Comparison of ENCODE assay signal across 8 cellular contexts in genomic region chr16:80938035-80938927, GRCh38.
DNase-seq lines count a peak whose midpoint lies in the region; TF ChIP-seq lines count a peak whose summit lies in the region.

No MANE protein-coding gene starts in this region.

- H3K36me3 ChIP-seq in ovary: no peaks in the 10 kb centered on the region

- H3K4me3 ChIP-seq in fibroblast of pulmonary artery (replicated peaks; ENCODE audit: low read depth, low read length): peak overlapping the region; percentile 42
- no peak overlapping the region for H3K4me3 ChIP-seq in ovary

- no peaks in the 10 kb centered on the region for H3K9me3 ChIP-seq in ovary

- WGBS in ovary, 3 donors: 24 to 29% (median 28%) methylated on average over 16 of the region's 16 CpGs

- intact Hi-C loops in ovary (cut with DNase I): no loop called here

- H3K4me1 ChIP-seq in ovary (ENCODE audit: insufficient read depth): peaks cover 6% of the 10 kb centered on the region

- H3K27ac ChIP-seq in ovary: no peak overlapping the region

- H3K27me3 ChIP-seq in ovary: no peaks in the 10 kb centered on the region

- peak; percentile 78 for DNase-seq in Daoy (ENCODE audit: low read depth)
- peak; percentile 81 for DNase-seq in RPMI7951 (ENCODE audit: low read depth)
- peak; percentile 99 for DNase-seq in fibroblast of pulmonary artery (ENCODE audit: low read depth)
- peak; percentile 34 to 64 (median 55) for DNase-seq in ovary
- DNase-seq in DMS114 treated with DMSO at 0.1 percent for 48 hours (lab: John Stamatoyannopoulos, UW; ENCODE audit: unreplicated experiment): no peak
- no peak for DNase-seq in NCI-H748 (lab: John Stamatoyannopoulos, UW; ENCODE audit: unreplicated experiment)
- DNase-seq in SIG-M5 (lab: John Stamatoyannopoulos, UW): no peak
- DNase-seq in hippocampal formation (lab: John Stamatoyannopoulos, UW): no peak

- TF ChIP-seq POLR2A in ovary (IDR thresholded peaks at IDR 0.05): no peak

- no peak for TF ChIP-seq CTCF in fibroblast of pulmonary artery (IDR thresholded peaks at IDR 0.05; ENCODE audit: low read length, missing control alignments)
- TF ChIP-seq CTCF in ovary (IDR thresholded peaks at IDR 0.05): no peak

- no peak for TF ChIP-seq EP300 in ovary (IDR thresholded peaks at IDR 0.05)

Comparison
In these comparisons a context has a peak if more than half of its experiments do, and no peak if none do; other contexts are left out.
1. DNase-seq: peak in Daoy (single experiment), RPMI7951 (single experiment), fibroblast of pulmonary artery (single experiment) and ovary (5 of 5); none in DMS114 treated with DMSO at 0.1 percent for 48 hours (single experiment), NCI-H748 (single experiment), SIG-M5 (single experiment) and hippocampal formation (0 of 2).